ENCODE assay signal across 2 cellular contexts in the genomic region with DNA sequence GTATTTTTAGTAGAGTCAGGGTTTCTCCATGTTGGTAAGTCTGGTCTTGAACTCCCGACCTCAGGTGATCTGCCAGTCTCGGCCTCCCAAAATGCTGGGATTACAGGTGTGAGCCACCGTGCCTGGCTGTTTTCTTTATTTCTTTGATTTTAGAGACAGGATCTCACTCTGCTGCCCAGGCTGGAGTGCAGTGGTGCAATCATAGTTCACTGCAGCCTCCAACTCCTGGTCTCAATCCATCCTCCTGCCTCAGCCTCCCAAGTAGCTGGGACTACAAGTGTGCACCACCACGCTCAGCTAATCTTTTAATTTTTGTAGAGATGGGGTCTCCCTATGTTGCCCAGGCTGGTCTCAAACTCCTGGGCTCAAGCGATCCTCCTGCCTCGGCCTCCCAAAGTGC.
DNase-seq lines count a peak whose midpoint lies in the region; ATAC-seq, FAIRE-seq and TF ChIP-seq lines count a peak whose summit lies in the region.
"Not testable (repeated sequence)": the region's sequence is repeated elsewhere in the genome, so short reads cannot be mapped to it uniquely, and the experiment has no call there.

No MANE protein-coding gene starts in this region.

- not testable (repeated sequence) for H3K79me2 ChIP-seq in K562 (ENCODE audit: control insufficient read depth, insufficient read depth, low read length)

- not testable (repeated sequence) for H3K9me1 ChIP-seq in K562 (ENCODE audit: control insufficient read depth, insufficient read depth, low read length)

- not testable (repeated sequence) for FAIRE-seq in K562 (lab: Jason Lieb, UNC)

- 40% methylated on average over 6 of the region's 6 CpGs for WGBS in K562 (ENCODE audit: insufficient coverage, low coverage, missing lambda C conversion rate)

- not testable (repeated sequence) for H3K4me3 ChIP-seq in K562

- BruUV-seq in K562 (replicated peaks; lab: Mats Ljungman, UMichigan), result not testable (repeated sequence)

- H3K36me3 ChIP-seq in K562 (ENCODE audit: control insufficient read depth, insufficient read depth, low read length), result not testable (repeated sequence)

- H3K27me3 ChIP-seq in K562 (ENCODE audit: control insufficient read depth in 2 of 2, insufficient read depth in 2 of 2, low read length in 2 of 2), result peaks cover 10 to 32% of the 10 kb centered on the region in 2 experiments; a peak in 3 of 5 replicates

- H3K27ac ChIP-seq in K562 (ENCODE audit: extremely low read depth, low read depth, low read length), result not testable (repeated sequence)

- not testable (repeated sequence) for H3K4me3 Mint-ChIP-seq in WTC11

- not testable (repeated sequence) for H3K4me1 Mint-ChIP-seq in WTC11

- POLR2A ChIA-PET in WTC11 (lab: Charles Lee), result interaction anchor here (0.6 kb wide), 1 partner anchor 227 kb away, joined by 3 read pairs; no protein-coding TSS in a partner anchor
- POLR2A ChIA-PET in K562 (lab: Yijun Ruan, JAX), result interaction anchor here (0.6 kb wide), 1 partner anchor 86 kb away, joined by 4 read pairs; no protein-coding TSS in a partner anchor

- TF ChIP-seq CTCF in WTC11 (IDR thresholded peaks at IDR 0.05); K562 (IDR thresholded peaks at IDR 0.05 in 2 of 3, conservative IDR thresholded peaks at IDR 0.05 in 1 of 3; ENCODE audit: insufficient read depth in 2 of 3, low read depth in 1 of 3, low read length in 3 of 3): not testable (repeated sequence)

- not testable (repeated sequence) for H3K36me3 Mint-ChIP-seq in WTC11

- H3K4me1 ChIP-seq in K562 (replicated peaks in 1 of 2; ENCODE audit: control insufficient read depth in 2 of 2, insufficient read depth in 2 of 2, low read length in 2 of 2), result not testable (repeated sequence)

- not testable (repeated sequence) for H2AFZ ChIP-seq in K562 (ENCODE audit: low read depth, low read length)

- in situ Hi-C loops in K562 (cut with MboI), result not testable (repeated sequence)

- CTCF ChIA-PET in WTC11 (lab: Charles Lee), result interaction anchor here (0.6 to 1.3 kb wide), 10 partner anchors 8 to 183 kb away, joined by 3 to 5 read pairs (median 4); a partner anchor contains a TSS
- CTCF ChIA-PET in K562 (lab: Yijun Ruan, JAX; ENCODE audit: low intra/inter-chr PET ratio), result interaction anchor here (1.1 kb wide), 1 partner anchor 124 kb away, joined by 5 read pairs; no protein-coding TSS in a partner anchor

- H4K20me1 ChIP-seq in K562 (replicated peaks; ENCODE audit: control insufficient read depth, insufficient read depth, low read length), result not testable (repeated sequence)

- not testable (repeated sequence) for H3K9me3 Mint-ChIP-seq in WTC11

- ATAC-seq in WTC11, K562: not testable (repeated sequence)

- peaks cover 16% of the 10 kb centered on the region for H3K27me3 Mint-ChIP-seq in WTC11 (ENCODE audit: low read depth)

- not testable (repeated sequence) for H3K4me2 ChIP-seq in K562 (ENCODE audit: insufficient read depth, low read length)

- H3K27ac Mint-ChIP-seq in WTC11, result not testable (repeated sequence)

- not testable (repeated sequence) for TF ChIP-seq RAD21 in K562 (CRISPR knock-in tag; conservative IDR thresholded peaks at IDR 0.05 in 1 of 2, IDR thresholded peaks at IDR 0.05 in 1 of 2)

- not testable (repeated sequence) for H3K9ac ChIP-seq in K562 (ENCODE audit: insufficient read depth in 1 of 2, low read depth in 2 of 2, low read length in 2 of 2)

- TF ChIP-seq EP300 in K562 (IDR thresholded peaks at IDR 0.05; ENCODE audit: low read length), result not testable (repeated sequence)

- not testable (repeated sequence) for TF ChIP-seq POLR2A in K562 (conservative IDR thresholded peaks at IDR 0.05)

- H3K9me3 ChIP-seq in K562 (replicated peaks; ENCODE audit: control insufficient read depth, insufficient read depth, low read depth, low read length), result not testable (repeated sequence)

- DNase-seq in WTC11 (ENCODE audit: low spot score); K562 (ENCODE audit: extremely low read depth in 1 of 4, low spot score in 3 of 4): not testable (repeated sequence)

- intact Hi-C loops in K562 (cut with micrococcal nuclease), result not testable (repeated sequence)

TF ChIP-seq in WTC11, 78 proteins besides CTCF, POLR2A, EP300 and RAD21:
- TF ChIP-seq ZNF121 (CRISPR knock-in tag; IDR thresholded peaks at IDR 0.05), result peak; percentile 63; the same call in 1 of the 2 replicates
- peak; percentile 10; the same call in 1 of the 2 replicates for TF ChIP-seq GTF2I (CRISPR knock-in tag; conservative IDR thresholded peaks at IDR 0.05)

TF ChIP-seq in K562, 482 proteins besides CTCF, POLR2A, EP300 and RAD21:
- TF ChIP-seq CEBPB (tag; IDR thresholded peaks at IDR 0.05) (0 out of 2 replicates have a peak, but pooled peaks have one; percentile 12), BCOR (IDR thresholded peaks at IDR 0.05) (peak; percentile 48; the same call in 1 of the 2 replicates), ZNF121 (CRISPR knock-in tag; conservative IDR thresholded peaks at IDR 0.05) (peak; percentile 85), KDM1A (IDR thresholded peaks at IDR 0.05) (peak in 1 of 2 experiments; percentile 37; a peak in 1 of 4 replicates)
